In genomic region chr7:114925443-114925842, GRCh38 we compare ENCODE assay signal across 17 cellular contexts. TPM values are rescaled to one million over a fixed set of nuclear protein-coding genes. Genes with fewer than 3 reads are reported as not detected.
A peak's percentile ranks its signal among the peaks of the same experiment; 100 is the strongest.
DNase-seq lines count a peak whose midpoint lies in the region; ATAC-seq, FAIRE-seq and TF ChIP-seq lines count a peak whose summit lies in the region.
"Had no signal": no experiment of that assay in that cellular context is flagged by ENCODE, and none has a peak within 500 bp of the region (broad histone marks: within the 10 kb centered on the region; RNA-seq: fewer than 3 reads in every experiment).

No MANE protein-coding gene starts in this region.

- no peak overlapping the region for H3K56ac ChIP-seq in H1 (replicated peaks; ENCODE audit: insufficient read length, low read depth, low read length)

- CTCF ChIA-PET in activated naive CD4-positive, alpha-beta T cell treated with anti-CD3 and anti-CD28 coated beads, Interleukin-2, amount 10 ng/mL, durations not matched to agents 7 days and 5 days (lab: Charles Lee), result interaction anchor here (2.8 kb wide), 1 partner anchor 60 kb away, joined by 12 read pairs; no protein-coding TSS in a partner anchor
- CTCF ChIA-PET in H1 (lab: Charles Lee; ENCODE audit: partially characterized antibody), result interaction anchor here (0.7 to 1.6 kb wide), 3 partner anchors 55 to 925 kb away, joined by 3 to 4 read pairs (median 3); no protein-coding TSS in a partner anchor

- H3K79me2 ChIP-seq in H1 (ENCODE audit: control insufficient read depth in 1 of 2, insufficient read depth in 2 of 2, low read length in 2 of 2), result no peaks in the 10 kb centered on the region

- H3K23ac ChIP-seq in H1 (ENCODE audit: insufficient read length), result no peak overlapping the region

- H2BK120ac ChIP-seq in H1 (replicated peaks; ENCODE audit: low read depth, low read length), result peak overlapping the region; percentile 66

- POLR2A ChIA-PET in H1 (lab: Charles Lee; ENCODE audit: partially characterized antibody), result no interaction called here

- H3K27ac ChIP-seq in H1 (ENCODE audit: low read depth, low read length) (no peak overlapping the region), thoracic aorta (no peak overlapping the region)

- TF ChIP-seq CTCF in H1 (IDR thresholded peaks at IDR 0.05; ENCODE audit: control extremely low read depth in 1 of 3, insufficient read depth in 1 of 3, low read depth in 1 of 3, low read length in 3 of 3), result no peak
- TF ChIP-seq CTCF in thoracic aorta (IDR thresholded peaks at IDR 0.05), result no peak

- H2BK5ac ChIP-seq in H1 (ENCODE audit: low read depth, low read length), result no peak overlapping the region

- H2BK20ac ChIP-seq in H1 (ENCODE audit: low read length), result no peak overlapping the region

- no peak for DNase-seq in activated naive CD4-positive, alpha-beta T cell treated with anti-CD3 and anti-CD28 coated beads, Interleukin-2, amount 10 ng/mL, durations not matched to agents 7 days and 5 days
- no peak for DNase-seq in activated naive CD4-positive, alpha-beta T cell treated with Interleukin-2 at 50 U/mL for 16 hours
- DNase-seq in RPMI7951 (ENCODE audit: low read depth) (peak; percentile 52), H1 (ENCODE audit: low read depth in 1 of 2, low spot score in 2 of 2) (no peak), thoracic aorta (ENCODE audit: low spot score) (no peak), NCI-H146 (lab: John Stamatoyannopoulos, UW) (no peak), KG1 (lab: John Stamatoyannopoulos, UW) (no peak)
- DNase-seq: activated CD4-positive, alpha-beta T cell treated with anti-CD3 and anti-CD28 coated beads, Interleukin-2, amount 50 U/mL, for 48 hours; AML-193; DMS79 treated with DMSO at 0.1 percent for 48 hours; effector CD4-positive, alpha-beta T cell; islet precursor cell; NCI-H345; stimulated activated CD4-positive, alpha-beta T cell treated with anti-CD3 and anti-CD28 coated beads, Interleukin-15, amount 100 ng/mL, for 24 hours had no signal

- ATAC-seq in thoracic aorta (ENCODE audit: insufficient number of reproducible peaks, low FRiP score, low read depth) (no peak), HG03196 (IDR thresholded peaks at IDR 0.05; ENCODE audit: unreplicated experiment) (no peak)
- ATAC-seq: gastroesophageal sphincter had no signal

- H4K8ac ChIP-seq in H1 (ENCODE audit: extremely low read depth, insufficient read depth, low read length), result no peak overlapping the region

- H3K4me3 ChIP-seq in H1 (ENCODE audit: extremely low read depth in 1 of 4, insufficient read depth in 2 of 4, low read depth in 3 of 4, low read length in 4 of 4) (no peak overlapping the region), thoracic aorta (peak overlapping the region; percentile 11)
- H3K4me3 ChIP-seq: gastroesophageal sphincter had no signal

- H3K36me3 ChIP-seq in H1 (ENCODE audit: control insufficient read depth in 2 of 4, insufficient read depth in 4 of 4, low read length in 3 of 4) (no peaks in the 10 kb centered on the region), thoracic aorta (no peaks in the 10 kb centered on the region)
- H3K36me3 ChIP-seq: gastroesophageal sphincter had no signal

- H3K18ac ChIP-seq in H1 (ENCODE audit: extremely low read depth, low read length), result no peak overlapping the region

- no peak overlapping the region for H2AK5ac ChIP-seq in H1 (ENCODE audit: low read depth, low read length)

- H3K36me3 Mint-ChIP-seq in activated naive CD4-positive, alpha-beta T cell treated with anti-CD3 and anti-CD28 coated beads, Interleukin-2, amount 10 ng/mL, durations not matched to agents 7 days and 5 days, result peaks cover 27% of the 10 kb centered on the region

- H3K27me3 ChIP-seq in H1 (replicated peaks in 1 of 4; ENCODE audit: control insufficient read depth in 3 of 4, extremely low read depth in 1 of 4, insufficient read depth in 3 of 4, low read length in 3 of 4) (peaks cover 0 to 2% (median 0%) of the 10 kb centered on the region in 4 experiments; a peak in 1 of 7 replicates), thoracic aorta (replicated peaks; ENCODE audit: insufficient read depth) (no peaks in the 10 kb centered on the region)
- H3K27me3 ChIP-seq: gastroesophageal sphincter had no signal

- H3K4me2 ChIP-seq in H1 (ENCODE audit: insufficient read depth in 1 of 2, low read depth in 2 of 2, low read length in 2 of 2), result no peak overlapping the region

- no peak overlapping the region for H3K4ac ChIP-seq in H1 (replicated peaks; ENCODE audit: insufficient read length, low read depth, low read length)

- no peak for TF ChIP-seq EP300 in H1 (IDR thresholded peaks at IDR 0.05; ENCODE audit: borderline replicate concordance in 1 of 2, low read depth in 2 of 2, low read length in 2 of 2)

- H4K91ac ChIP-seq in H1 (replicated peaks; ENCODE audit: insufficient read length, low read length), result no peak overlapping the region

- H3K14ac ChIP-seq in H1 (ENCODE audit: insufficient read length), result no peak overlapping the region

- H3K4me1 ChIP-seq in H1 (replicated peaks in 1 of 4; ENCODE audit: control insufficient read depth in 3 of 4, insufficient read depth in 4 of 4, low read length in 3 of 4), result peaks cover 3 to 15% (median 5%) of the 10 kb centered on the region in 4 experiments; a peak in 6 of 7 replicates
- H3K4me1 ChIP-seq in thoracic aorta (ENCODE audit: control insufficient read depth in 1 of 2, low read depth in 2 of 2), result peaks cover 31 to 34% of the 10 kb centered on the region in 2 donors

- H3K79me1 ChIP-seq in H1 (ENCODE audit: low read depth, low read length), result no peaks in the 10 kb centered on the region

- H2BK15ac ChIP-seq in H1 (ENCODE audit: low read length), result no peak overlapping the region

- peak overlapping the region; percentile 77 for H3K4me3 Mint-ChIP-seq in activated naive CD4-positive, alpha-beta T cell treated with anti-CD3 and anti-CD28 coated beads, Interleukin-2, amount 10 ng/mL, durations not matched to agents 7 days and 5 days

- H3K27me3 Mint-ChIP-seq in activated naive CD4-positive, alpha-beta T cell treated with anti-CD3 and anti-CD28 coated beads, Interleukin-2, amount 10 ng/mL, durations not matched to agents 7 days and 5 days, result no peaks in the 10 kb centered on the region

- H3K9me3 ChIP-seq in H1 (ENCODE audit: insufficient read depth in 2 of 2, low read depth in 1 of 2, low read length in 1 of 2), result no peaks in the 10 kb centered on the region
- no peaks in the 10 kb centered on the region for H3K9me3 ChIP-seq in thoracic aorta
- H3K9me3 ChIP-seq: gastroesophageal sphincter had no signal

- H3K9ac ChIP-seq in H1 (replicated peaks in 1 of 4; ENCODE audit: extremely low read depth in 1 of 4, low read depth in 3 of 4, low read length in 3 of 4), result no peak overlapping the region

- H4K5ac ChIP-seq in H1 (ENCODE audit: insufficient read length, low read depth, low read length), result no peak overlapping the region

- no peaks in the 10 kb centered on the region for H3K9me3 Mint-ChIP-seq in activated naive CD4-positive, alpha-beta T cell treated with anti-CD3 and anti-CD28 coated beads, Interleukin-2, amount 10 ng/mL, durations not matched to agents 7 days and 5 days

- H4K20me1 ChIP-seq in H1 (replicated peaks in 1 of 2; ENCODE audit: control insufficient read depth in 1 of 2, insufficient read depth in 2 of 2, low read length in 2 of 2), result no peaks in the 10 kb centered on the region

- TF ChIP-seq POLR2A in H1 (IDR thresholded peaks at IDR 0.05; ENCODE audit: control extremely low read depth in 1 of 2, low read depth in 2 of 2, low read length in 2 of 2), result no peak

- peaks cover 7% of the 10 kb centered on the region for H3K23me2 ChIP-seq in H1 (ENCODE audit: low read depth, low read length)

- peak overlapping the region; percentile 83 for H3K27ac Mint-ChIP-seq in activated naive CD4-positive, alpha-beta T cell treated with anti-CD3 and anti-CD28 coated beads, Interleukin-2, amount 10 ng/mL, durations not matched to agents 7 days and 5 days

- H2BK12ac ChIP-seq in H1 (ENCODE audit: low read depth, low read length), result no peak overlapping the region

- FAIRE-seq in H1 (lab: Jason Lieb, UNC), result no peak

- TF ChIP-seq RAD21 in H1 (IDR thresholded peaks at IDR 0.05 in 1 of 2, conservative IDR thresholded peaks at IDR 0.05 in 1 of 2; ENCODE audit: low read depth in 2 of 2, low read length in 2 of 2), result no peak

- H2AFZ ChIP-seq in H1 (ENCODE audit: low read length), result no peak overlapping the region

- H3K4me1 Mint-ChIP-seq in activated naive CD4-positive, alpha-beta T cell treated with anti-CD3 and anti-CD28 coated beads, Interleukin-2, amount 10 ng/mL, durations not matched to agents 7 days and 5 days, result peaks cover 27% of the 10 kb centered on the region

TF ChIP-seq in H1, 55 proteins besides CTCF, POLR2A, EP300 and RAD21:
- TF ChIP-seq CBX8 (IDR thresholded peaks at IDR 0.05; ENCODE audit: borderline replicate concordance, low read depth, low read length), result no peak
- TF ChIP-seq CREB1 (IDR thresholded peaks at IDR 0.05), result no peak
- no peak for TF ChIP-seq CTBP2 (IDR thresholded peaks at IDR 0.05; ENCODE audit: borderline replicate concordance, insufficient read depth, insufficient read length, low read length)
- no peak for TF ChIP-seq CHD1 (IDR thresholded peaks at IDR 0.05; ENCODE audit: low read depth, low read length)
- TF ChIP-seq SUZ12 (IDR thresholded peaks at IDR 0.05; ENCODE audit: low read length), result no peak
- no peak for TF ChIP-seq MAX (IDR thresholded peaks at IDR 0.05)
- no peak for TF ChIP-seq RBBP5 (IDR thresholded peaks at IDR 0.05; ENCODE audit: borderline replicate concordance, low read depth, low read length)
- no peak for TF ChIP-seq SP1 (IDR thresholded peaks at IDR 0.05; ENCODE audit: low read depth, low read length)
- no peak for TF ChIP-seq CHD2 (IDR thresholded peaks at IDR 0.05; ENCODE audit: low read length)
- no peak for TF ChIP-seq ASH2L (IDR thresholded peaks at IDR 0.05; ENCODE audit: low read length)
- TF ChIP-seq PHF8 (conservative IDR thresholded peaks at IDR 0.05; ENCODE audit: low read depth, low read length), result no peak

RNA-seq across cellular contexts. Expression of gene MDFIC, which starts 3.5 kb away (rescaled TPM):
- 30.8 and 38.1 TPM in 2 replicates for total RNA-seq in RPMI7951 (2014; rRNA removed; shearing (Covaris generic))
- 11.4 TPM in 2 replicates for total RNA-seq in H1 (2021; fragmentation: NEBNext Ultra II Directional; extraction: Animal tissue kit (Norgen Biotek cat#: 25700))
- 1.6 and 2.3 TPM in 2 replicates for polyA plus RNA-seq in H1 (2011; rRNA removed)
- polyA plus RNA-seq in H1 (2011; cell fraction: cytosol; rRNA removed), result 2.7 TPM
- polyA plus RNA-seq in H1 (2011; cell fraction: nucleus; rRNA removed), result 5.2 TPM
- polyA plus RNA-seq in H1 (2012, experiment 1 of 2), result 5.1 to 10.5 TPM (median 7.4 TPM) in 4 replicates
- polyA plus RNA-seq in H1 (2012, experiment 2 of 2), result 0.85 TPM
- polyA plus RNA-seq in H1 (2013, experiment 1 of 2), result 10.9 TPM
- 10.7 TPM for polyA plus RNA-seq in H1 (2013, experiment 2 of 2)
- 4.7 and 9.3 TPM in 2 replicates for polyA minus RNA-seq in H1 (2011; rRNA and poly(A)+ RNA removed)
- polyA minus RNA-seq in H1 (2011; cell fraction: cytosol; rRNA and poly(A)+ RNA removed), result 10.3 TPM
- 10.4 TPM for polyA minus RNA-seq in H1 (2011; cell fraction: nucleus; rRNA and poly(A)+ RNA removed)
- total RNA-seq in thoracic aorta, result 10 to 100 TPM; 22.9 to 29.3 TPM
- total RNA-seq: OCI-LY7 had no signal
